ENCODE assay signal across 24 cellular contexts in genomic region chr1:209586341-209586740, GRCh38. TPM values are rescaled to one million over a fixed set of nuclear protein-coding genes. Genes with fewer than 3 reads are reported as not detected.
"Had no signal": no experiment of that assay in that cellular context is flagged by ENCODE, and none has a peak within 500 bp of the region (broad histone marks: within the 10 kb centered on the region; RNA-seq: fewer than 3 reads in every experiment).

No MANE protein-coding gene starts in this region.

- H3K4me3 ChIP-seq: colonic mucosa, gastrocnemius medialis, lower lobe of right lung, pancreas, skin epidermis, tibial artery, upper lobe of right lung, uterus had no signal

- H3K4me1 ChIP-seq: colonic mucosa, pancreas, uterus had no signal

- ATAC-seq: natural killer cell; stimulated activated memory B cell treated with anti-CD40 and anti-IgM and Interleukin-4, amounts not matched to agents 10 μg/mL and 1 μg/mL and 100 μg/mL, for 72 hours; stimulated activated naive CD8-positive, alpha-beta T cell treated with anti-CD3 and anti-CD28 coated beads, Interleukin-15, Interleukin-2, amounts not matched to agents 100 U/mL and 50 U/mL, for 24 hours had no signal

- H3K27me3 ChIP-seq: testis had no signal

- DNase-seq: effector memory CD4-positive, alpha-beta T cell; erythroblast; esophagus squamous epithelium; gastrocnemius medialis; immature natural killer cell; natural killer cell; stimulated activated CD4-positive, alpha-beta T cell treated with anti-CD3 and anti-CD28 coated beads, Interleukin-4, amount 100 ng/mL, for 4 hours; stimulated activated naive CD8-positive, alpha-beta T cell treated with anti-CD3 and anti-CD28 coated beads, Interleukin-15, Interleukin-2, amounts not matched to agents 100 U/mL and 50 U/mL, for 24 hours; tibial artery had no signal

- H3K36me3 ChIP-seq: colonic mucosa, esophagus squamous epithelium, gastrocnemius medialis, lower lobe of right lung, neutrophil, pancreas, spleen, tibial artery, upper lobe of right lung, uterus had no signal

- H3K9me3 ChIP-seq: colonic mucosa, esophagus squamous epithelium, gastrocnemius medialis, lower lobe of right lung, neutrophil, pancreas, spleen, testis, tibial artery, upper lobe of right lung, uterus had no signal

- H3K27ac ChIP-seq: colonic mucosa, esophagus squamous epithelium, gastrocnemius medialis, lower lobe of right lung, neutrophil, pancreas, skin epidermis, testis, tibial artery, upper lobe of right lung, uterus had no signal

RNA-seq across cellular contexts. Expression of gene CAMK1G, which starts 2.8 kb away (rescaled TPM):
- total RNA-seq: chondrocyte, left ventricle myocardium superior, natural killer cell, omental fat pad, posterior vena cava, pulmonary artery endothelial cell had no signal
- polyA plus RNA-seq: immature natural killer cell had no signal
